ENCODE assay signal across 13 cellular contexts in genomic region chr6:53546256-53546655, GRCh38. TPM values are rescaled to one million over a fixed set of nuclear protein-coding genes. Genes with fewer than 3 reads are reported as not detected.
DNase-seq lines count a peak whose midpoint lies in the region; ATAC-seq, FAIRE-seq and TF ChIP-seq lines count a peak whose summit lies in the region.
"Had no signal": no experiment of that assay in that cellular context is flagged by ENCODE, and none has a peak within 500 bp of the region (broad histone marks: within the 10 kb centered on the region; RNA-seq: fewer than 3 reads in every experiment).

No MANE protein-coding gene starts in this region.

- H3K27me3 Mint-ChIP-seq in CD4-positive, CD25-positive, alpha-beta regulatory T cell = peaks cover 12% of the 10 kb centered on the region
- peaks cover 7% of the 10 kb centered on the region for H3K27me3 Mint-ChIP-seq in astrocyte (ENCODE audit: low read depth, unreplicated experiment)
- no peaks in the 10 kb centered on the region for H3K27me3 Mint-ChIP-seq in naive thymus-derived CD8-positive, alpha-beta T cell
- H3K27me3 Mint-ChIP-seq in effector memory CD8-positive, alpha-beta T cell = no peaks in the 10 kb centered on the region
- H3K27me3 Mint-ChIP-seq: activated T-cell treated with anti-CD3 and anti-CD28 coated beads, Interleukin-2, amount 50 U/mL, for 24 hours had no signal

- no peaks in the 10 kb centered on the region for H3K9me3 ChIP-seq in CD4-positive, CD25-positive, alpha-beta regulatory T cell (ENCODE audit: control insufficient read depth in 2 of 2, low read length in 2 of 2)
- no peaks in the 10 kb centered on the region for H3K9me3 ChIP-seq in astrocyte (ENCODE audit: insufficient read depth, low read depth, low read length)

- DNase-seq in CD4-positive, CD25-positive, alpha-beta regulatory T cell = no peak
- DNase-seq in HCEC 1CT (peak; percentile 51), astrocyte (ENCODE audit: low read depth) (peak; percentile 22), amygdala (lab: John Stamatoyannopoulos, UW) (no peak), NCI-H1417 (lab: John Stamatoyannopoulos, UW) (no peak)
- no peak for DNase-seq in naive thymus-derived CD8-positive, alpha-beta T cell
- no peak for DNase-seq in effector memory CD8-positive, alpha-beta T cell
- no peak for DNase-seq in NK-92 treated with Interleukin-12 subunit alpha and Interleukin-12 subunit beta, amount 100 ng/mL, for 24 hours (lab: John Stamatoyannopoulos, UW)
- DNase-seq: activated CD4-positive, CD25-positive, alpha-beta regulatory T cell; activated T-cell treated with anti-CD3 and anti-CD28 coated beads, Interleukin-2, amount 50 U/mL, for 24 hours; effector memory CD4-positive, alpha-beta T cell; H9 had no signal

- peaks cover 34 to 63% (median 49%) of the 10 kb centered on the region in 4 donors for H3K4me1 Mint-ChIP-seq in CD4-positive, CD25-positive, alpha-beta regulatory T cell
- H3K4me1 Mint-ChIP-seq in astrocyte (ENCODE audit: low read depth, unreplicated experiment) = peaks cover 9% of the 10 kb centered on the region
- peaks cover 20 to 61% (median 55%) of the 10 kb centered on the region in 4 donors for H3K4me1 Mint-ChIP-seq in naive thymus-derived CD8-positive, alpha-beta T cell
- peaks cover 34 to 44% of the 10 kb centered on the region in 2 donors for H3K4me1 Mint-ChIP-seq in effector memory CD8-positive, alpha-beta T cell (ENCODE audit: low read depth in 2 of 2)

- H3K4me3 Mint-ChIP-seq in CD4-positive, CD25-positive, alpha-beta regulatory T cell = peak overlapping the region; percentile 82 to 100 (median 95)
- H3K4me3 Mint-ChIP-seq in astrocyte (ENCODE audit: unreplicated experiment) = peak overlapping the region; percentile 89
- H3K4me3 Mint-ChIP-seq in naive thymus-derived CD8-positive, alpha-beta T cell = peak overlapping the region in 9 of 10 donors; percentile 3 to 98 (median 94)
- H3K4me3 Mint-ChIP-seq in effector memory CD8-positive, alpha-beta T cell = no peak overlapping the region

- no peaks in the 10 kb centered on the region for H4K20me1 ChIP-seq in astrocyte (ENCODE audit: insufficient read depth, low read length)

- H3K9ac ChIP-seq in astrocyte (ENCODE audit: low read length) = peak overlapping the region; percentile 31

- no peaks in the 10 kb centered on the region for H3K36me3 Mint-ChIP-seq in CD4-positive, CD25-positive, alpha-beta regulatory T cell
- no peaks in the 10 kb centered on the region for H3K36me3 Mint-ChIP-seq in astrocyte (ENCODE audit: low read depth, unreplicated experiment)
- H3K36me3 Mint-ChIP-seq in naive thymus-derived CD8-positive, alpha-beta T cell = no peaks in the 10 kb centered on the region
- peaks cover 11% of the 10 kb centered on the region for H3K36me3 Mint-ChIP-seq in effector memory CD8-positive, alpha-beta T cell (ENCODE audit: insufficient read depth)

- no peaks in the 10 kb centered on the region for H3K27me3 ChIP-seq in CD4-positive, CD25-positive, alpha-beta regulatory T cell (ENCODE audit: control insufficient read depth, insufficient read depth, low read length)
- H3K27me3 ChIP-seq in astrocyte (ENCODE audit: insufficient read depth, low read length) = no peaks in the 10 kb centered on the region

- no peak for TF ChIP-seq CTCF in astrocyte (IDR thresholded peaks at IDR 0.05; ENCODE audit: insufficient read depth, low read depth, low read length)

- no peak overlapping the region for H2AFZ ChIP-seq in astrocyte (ENCODE audit: low read depth, low read length)

- H3K9me3 Mint-ChIP-seq in CD4-positive, CD25-positive, alpha-beta regulatory T cell = no peaks in the 10 kb centered on the region
- no peaks in the 10 kb centered on the region for H3K9me3 Mint-ChIP-seq in astrocyte (ENCODE audit: unreplicated experiment)
- no peaks in the 10 kb centered on the region for H3K9me3 Mint-ChIP-seq in naive thymus-derived CD8-positive, alpha-beta T cell
- H3K9me3 Mint-ChIP-seq in effector memory CD8-positive, alpha-beta T cell = no peaks in the 10 kb centered on the region

- ATAC-seq in CD4-positive, CD25-positive, alpha-beta regulatory T cell (ENCODE audit: low read depth in 2 of 2) = no peak
- ATAC-seq in naive thymus-derived CD8-positive, alpha-beta T cell = no peak
- ATAC-seq in effector memory CD8-positive, alpha-beta T cell (replicated peaks) = no peak

- peak overlapping the region; percentile 48 for H3K4me2 ChIP-seq in astrocyte (ENCODE audit: low read length)

- H3K36me3 ChIP-seq in CD4-positive, CD25-positive, alpha-beta regulatory T cell (ENCODE audit: control insufficient read depth, insufficient read depth, low read length) = no peaks in the 10 kb centered on the region
- H3K36me3 ChIP-seq in astrocyte (ENCODE audit: insufficient read depth, low read length) = no peaks in the 10 kb centered on the region

- peaks cover 27% of the 10 kb centered on the region for H3K79me2 ChIP-seq in astrocyte (ENCODE audit: insufficient read depth, low read length)

- no peak for FAIRE-seq in astrocyte (lab: Jason Lieb, UNC)

- H3K4me1 ChIP-seq in CD4-positive, CD25-positive, alpha-beta regulatory T cell (ENCODE audit: control insufficient read depth, insufficient read depth, low read length, poor library complexity, severe bottlenecking) = peaks cover 50% of the 10 kb centered on the region
- peaks cover 16% of the 10 kb centered on the region for H3K4me1 ChIP-seq in astrocyte (ENCODE audit: insufficient read depth, low read length)

- POLR2A ChIA-PET in naive thymus-derived CD8-positive, alpha-beta T cell (lab: Charles Lee) = interaction anchor here (3.4 kb wide), 1 partner anchor 105 kb away, joined by 28 read pairs; no protein-coding TSS in a partner anchor

- H3K4me3 ChIP-seq in CD4-positive, CD25-positive, alpha-beta regulatory T cell (ENCODE audit: low read depth, low read length) = no peak overlapping the region
- no peak overlapping the region for H3K4me3 ChIP-seq in astrocyte (ENCODE audit: insufficient read depth, low read depth, low read length)

- H3K27ac ChIP-seq in CD4-positive, CD25-positive, alpha-beta regulatory T cell (ENCODE audit: insufficient read depth, low read length, poor library complexity, severe bottlenecking) = no peak overlapping the region
- no peak overlapping the region for H3K27ac ChIP-seq in astrocyte (ENCODE audit: low read depth, low read length)
- H3K27ac ChIP-seq: skin epidermis had no signal

- H3K27ac Mint-ChIP-seq in CD4-positive, CD25-positive, alpha-beta regulatory T cell = peak overlapping the region in 1 of 3 donors; percentile 45
- no peak overlapping the region for H3K27ac Mint-ChIP-seq in astrocyte (ENCODE audit: unreplicated experiment)
- peak overlapping the region in 3 of 10 donors; percentile 50 to 89 (median 69) for H3K27ac Mint-ChIP-seq in naive thymus-derived CD8-positive, alpha-beta T cell
- H3K27ac Mint-ChIP-seq in effector memory CD8-positive, alpha-beta T cell = no peak overlapping the region
- H3K27ac Mint-ChIP-seq: H9 had no signal

RNA-seq across cellular contexts. Expression of gene GCLC, which starts 1.4 kb away (rescaled TPM):
- 19.9 TPM for total RNA-seq in CD4-positive, CD25-positive, alpha-beta regulatory T cell
- polyA plus RNA-seq in CD4-positive, CD25-positive, alpha-beta regulatory T cell = 10 to 100 TPM in 1 of 4 donors, 1 to 10 TPM in 3; 8.0 to 11.0 (median 9.1) TPM
- total RNA-seq in astrocyte = 26.9 and 31.6 TPM in 2 replicates
- total RNA-seq in naive thymus-derived CD8-positive, alpha-beta T cell = 10 to 100 TPM; 53.8 to 54.3 TPM
- 10 to 100 TPM in 2 of 3 donors, 1 to 10 TPM in 1; 9.2 to 13.5 (median 10.1) TPM for polyA plus RNA-seq in naive thymus-derived CD8-positive, alpha-beta T cell

Comparison
In these comparisons a context has a peak if more than half of its experiments do, and no peak if none do; other contexts are left out.
1. DNase-seq: peak in HCEC 1CT (single experiment) and astrocyte (single experiment); none in CD4-positive, CD25-positive, alpha-beta regulatory T cell (0 of 3), naive thymus-derived CD8-positive, alpha-beta T cell (0 of 10), effector memory CD8-positive, alpha-beta T cell (0 of 3), amygdala (0 of 56), NCI-H1417 (0 of 3) and NK-92 treated with Interleukin-12 subunit alpha and Interleukin-12 subunit beta, amount 100 ng/mL, for 24 hours (single experiment).
2. H3K4me3 Mint-ChIP-seq: peak in CD4-positive, CD25-positive, alpha-beta regulatory T cell (4 of 4), astrocyte (single experiment) and naive thymus-derived CD8-positive, alpha-beta T cell (9 of 10); none in effector memory CD8-positive, alpha-beta T cell (0 of 2).